ENCODE assay signal across 10 cellular contexts in genomic region chr12:21065845-21066244, GRCh38.
DNase-seq lines count a peak whose midpoint lies in the region; ATAC-seq, FAIRE-seq and TF ChIP-seq lines count a peak whose summit lies in the region.
"Had no signal": no experiment of that assay in that cellular context is flagged by ENCODE, and none has a peak within 500 bp of the region (broad histone marks: within the 10 kb centered on the region; RNA-seq: fewer than 3 reads in every experiment).

No MANE protein-coding gene starts in this region.

- no peaks in the 10 kb centered on the region for H3K36me3 ChIP-seq in iPS DF 6.9 (ENCODE audit: control insufficient read depth, insufficient read depth, low read length)

- no peak for ATAC-seq in GM18867 (IDR thresholded peaks at IDR 0.05; ENCODE audit: unreplicated experiment)
- ATAC-seq in activated naive CD4-positive, alpha-beta T cell treated with anti-CD3 and anti-CD28 coated beads, Interleukin-2, amount 50 U/mL, for 72 hours = no peak

- no peak overlapping the region for H3K4me3 ChIP-seq in iPS DF 6.9 (ENCODE audit: low read length)

- in situ Hi-C loops in ACHN (cut with HindIII; ENCODE audit: low pct_ligation_motif_present, low pct_unique_long_range_greater_than_20kb, low sequenced_read_pairs) = no loop called here

- peak; percentile 40 for DNase-seq in ACHN
- DNase-seq in RKO (ENCODE audit: low spot score) = peak; percentile 30
- peak; percentile 11 for DNase-seq in iPS DF 6.9 (ENCODE audit: low read depth, low spot score)
- DNase-seq in RCC 7860 (ENCODE audit: low spot score) = no peak
- DNase-seq in GOT3 (lab: John Stamatoyannopoulos, UW) = no peak
- no peak for DNase-seq in activated naive CD4-positive, alpha-beta T cell treated with anti-CD3 and anti-CD28 coated beads, Interleukin-2, amount 50 U/mL, for 72 hours (ENCODE audit: low spot score in 2 of 2)
- DNase-seq: immature natural killer cell, NCI-H1048 had no signal

- H3K27me3 ChIP-seq in iPS DF 6.9 (ENCODE audit: control insufficient read depth, insufficient read depth, low read length) = no peaks in the 10 kb centered on the region

- H3K36me3 Mint-ChIP-seq in activated naive CD4-positive, alpha-beta T cell treated with anti-CD3 and anti-CD28 coated beads, Interleukin-2, amount 50 U/mL, for 72 hours = no peaks in the 10 kb centered on the region
- H3K36me3 Mint-ChIP-seq: immature natural killer cell had no signal

- no peak overlapping the region for H3K27ac Mint-ChIP-seq in activated naive CD4-positive, alpha-beta T cell treated with anti-CD3 and anti-CD28 coated beads, Interleukin-2, amount 50 U/mL, for 72 hours
- H3K27ac Mint-ChIP-seq: immature natural killer cell had no signal

- TF ChIP-seq CTCF in GM12873 (IDR thresholded peaks at IDR 0.05; ENCODE audit: insufficient read depth, low read depth, low read length, missing control alignments) = peak; percentile 23

- no peak for FAIRE-seq in RCC 7860 (lab: Jason Lieb, UNC)

- H3K9me3 Mint-ChIP-seq in activated naive CD4-positive, alpha-beta T cell treated with anti-CD3 and anti-CD28 coated beads, Interleukin-2, amount 50 U/mL, for 72 hours = peaks cover 21 to 24% of the 10 kb centered on the region in 2 donors

- no peaks in the 10 kb centered on the region for H3K4me1 ChIP-seq in iPS DF 6.9 (ENCODE audit: control insufficient read depth, insufficient read depth, low read length)

- no peak overlapping the region for H3K27ac ChIP-seq in iPS DF 6.9 (ENCODE audit: low read length)

- no peaks in the 10 kb centered on the region for H3K9me3 ChIP-seq in iPS DF 6.9 (ENCODE audit: control insufficient read depth, insufficient read depth, low read length)

Comparison
In these comparisons a context has a peak if more than half of its experiments do, and no peak if none do; other contexts are left out.
1. DNase-seq: peak in ACHN (single experiment), RKO (single experiment) and iPS DF 6.9 (single experiment); none in RCC 7860 (single experiment), GOT3 (single experiment) and activated naive CD4-positive, alpha-beta T cell treated with anti-CD3 and anti-CD28 coated beads, Interleukin-2, amount 50 U/mL, for 72 hours (0 of 2).